Comparison of ENCODE assay signal across 20 cellular contexts in the genomic region with DNA sequence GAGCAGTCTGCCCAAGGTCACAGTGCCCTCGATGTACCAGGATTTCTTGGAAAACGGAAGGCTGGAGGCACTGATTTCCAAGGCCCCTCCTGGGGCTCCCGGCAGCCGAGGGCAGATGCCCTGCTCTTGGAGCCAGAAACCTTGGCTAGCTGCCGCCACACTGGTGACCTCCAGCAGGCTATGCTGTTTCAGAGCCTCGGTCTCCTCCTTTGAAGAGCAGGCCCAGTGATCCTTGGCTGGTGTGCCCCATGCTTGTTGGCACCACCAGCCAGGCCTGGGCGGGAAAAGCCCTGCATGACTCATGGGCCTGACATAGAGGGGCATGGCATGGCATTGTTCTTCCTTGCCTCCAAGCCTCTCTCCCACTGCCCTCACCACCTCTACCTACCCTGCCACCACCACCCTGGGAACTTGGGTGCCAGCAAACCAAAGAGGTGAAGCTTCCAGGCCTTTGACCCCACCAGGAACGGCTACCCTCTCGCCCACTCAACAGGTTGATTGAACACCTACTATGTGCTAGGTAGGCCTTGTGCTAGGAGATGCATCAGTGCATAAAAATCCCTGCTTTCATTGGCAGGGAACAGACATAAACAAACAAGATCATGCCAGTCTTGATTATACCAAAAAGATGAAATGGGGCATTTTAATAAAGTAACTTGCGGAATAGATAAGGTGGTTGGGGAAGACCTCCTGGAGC. TPM values are rescaled to one million over a fixed set of nuclear protein-coding genes. Genes with fewer than 3 reads are reported as not detected.
DNase-seq lines count a peak whose midpoint lies in the region; ATAC-seq and TF ChIP-seq lines count a peak whose summit lies in the region.
"Had no signal": no experiment of that assay in that cellular context is flagged by ENCODE, and none has a peak within 500 bp of the region (broad histone marks: within the 10 kb centered on the region; RNA-seq: fewer than 3 reads in every experiment).

No MANE protein-coding gene starts in this region.

- no peak for ATAC-seq in GM19463 (IDR thresholded peaks at IDR 0.05; ENCODE audit: unreplicated experiment)
- ATAC-seq: activated T-helper 17 cell treated with anti-CD3 and anti-CD28 coated beads, Interleukin-2, amount 50 U/mL, for 72 hours had no signal

- no peaks in the 10 kb centered on the region for H3K36me3 Mint-ChIP-seq in neural progenitor cell
- H3K36me3 Mint-ChIP-seq in activated CD4-positive, alpha-beta T cell treated with anti-CD3 and anti-CD28 coated beads, Interleukin-2, amount 10 ng/mL, durations not matched to agents 7 days and 5 days (ENCODE audit: low read depth): no peaks in the 10 kb centered on the region
- H3K36me3 Mint-ChIP-seq in activated naive CD4-positive, alpha-beta T cell treated with anti-CD3 and anti-CD28 coated beads, Interleukin-2, amount 10 ng/mL, durations not matched to agents 7 days and 5 days: no peaks in the 10 kb centered on the region
- H3K36me3 Mint-ChIP-seq: CD4-positive, CD25-positive, alpha-beta regulatory T cell had no signal

- H3K9me3 ChIP-seq in MG63: no peaks in the 10 kb centered on the region
- no peaks in the 10 kb centered on the region for H3K9me3 ChIP-seq in neural progenitor cell (ENCODE audit: low read depth)
- H3K9me3 ChIP-seq: left ventricle myocardium inferior had no signal

- peak overlapping the region; percentile 66 for H3K4me3 ChIP-seq in MG63
- H3K4me3 ChIP-seq in neural progenitor cell: no peak overlapping the region

- POLR2A ChIA-PET in activated CD4-positive, alpha-beta T cell treated with anti-CD3 and anti-CD28 coated beads, Interleukin-2, amount 10 ng/mL, durations not matched to agents 7 days and 5 days (lab: Charles Lee): no interaction called here

- DNase-seq in EH (ENCODE audit: low read depth) (peak; percentile 9), MG63 (peak; percentile 92), cerebellar cortex (ENCODE audit: low spot score) (peak; percentile 61), neural progenitor cell (ENCODE audit: low spot score) (no peak), 8988T (no peak)
- DNase-seq in activated CD4-positive, alpha-beta T cell treated with anti-CD3 and anti-CD28 coated beads, Interleukin-2, amount 10 ng/mL, durations not matched to agents 7 days and 5 days: no peak
- no peak for DNase-seq in activated naive CD4-positive, alpha-beta T cell treated with anti-CD3 and anti-CD28 coated beads, Interleukin-2, amount 10 ng/mL, durations not matched to agents 7 days and 5 days
- DNase-seq: CD4-positive, CD25-positive, alpha-beta regulatory T cell; cerebellar nuclear complex; left ventricle myocardium inferior; NCI-H2107; NCI-H774; stimulated activated naive CD4-positive, alpha-beta T cell had no signal

- no peak overlapping the region for H3K4me2 ChIP-seq in neural progenitor cell

- H3K4me1 ChIP-seq in neural progenitor cell: peaks cover 7% of the 10 kb centered on the region

- H3K27ac ChIP-seq in neural progenitor cell: no peak overlapping the region

- H2AFZ ChIP-seq in neural progenitor cell (replicated peaks): no peak overlapping the region

- no peaks in the 10 kb centered on the region for H3K27me3 ChIP-seq in MG63
- peaks cover 98% of the 10 kb centered on the region for H3K27me3 ChIP-seq in neural progenitor cell

- peak overlapping the region; percentile 38 for H3K4me3 Mint-ChIP-seq in neural progenitor cell
- H3K4me3 Mint-ChIP-seq in activated CD4-positive, alpha-beta T cell treated with anti-CD3 and anti-CD28 coated beads, Interleukin-2, amount 10 ng/mL, durations not matched to agents 7 days and 5 days: no peak overlapping the region
- H3K4me3 Mint-ChIP-seq in activated naive CD4-positive, alpha-beta T cell treated with anti-CD3 and anti-CD28 coated beads, Interleukin-2, amount 10 ng/mL, durations not matched to agents 7 days and 5 days: no peak overlapping the region

- H3K36me3 ChIP-seq in MG63: peaks cover 10% of the 10 kb centered on the region
- no peaks in the 10 kb centered on the region for H3K36me3 ChIP-seq in neural progenitor cell
- H3K36me3 ChIP-seq: left ventricle myocardium inferior had no signal

- H3K27ac Mint-ChIP-seq in neural progenitor cell: no peak overlapping the region
- H3K27ac Mint-ChIP-seq in activated CD4-positive, alpha-beta T cell treated with anti-CD3 and anti-CD28 coated beads, Interleukin-2, amount 10 ng/mL, durations not matched to agents 7 days and 5 days: no peak overlapping the region
- no peak overlapping the region for H3K27ac Mint-ChIP-seq in activated naive CD4-positive, alpha-beta T cell treated with anti-CD3 and anti-CD28 coated beads, Interleukin-2, amount 10 ng/mL, durations not matched to agents 7 days and 5 days
- H3K27ac Mint-ChIP-seq: activated T-helper 17 cell treated with anti-CD3 and anti-CD28 coated beads, Interleukin-2, amount 50 U/mL, for 72 hours; CD4-positive, CD25-positive, alpha-beta regulatory T cell; endodermal cell had no signal

- H4K20me1 ChIP-seq in neural progenitor cell (ENCODE audit: low read depth): peaks cover 15% of the 10 kb centered on the region

- peaks cover 40% of the 10 kb centered on the region for H3K4me1 Mint-ChIP-seq in neural progenitor cell
- peaks cover 22% of the 10 kb centered on the region for H3K4me1 Mint-ChIP-seq in activated CD4-positive, alpha-beta T cell treated with anti-CD3 and anti-CD28 coated beads, Interleukin-2, amount 10 ng/mL, durations not matched to agents 7 days and 5 days
- peaks cover 20% of the 10 kb centered on the region for H3K4me1 Mint-ChIP-seq in activated naive CD4-positive, alpha-beta T cell treated with anti-CD3 and anti-CD28 coated beads, Interleukin-2, amount 10 ng/mL, durations not matched to agents 7 days and 5 days

- no peaks in the 10 kb centered on the region for H3K9me3 Mint-ChIP-seq in neural progenitor cell
- no peaks in the 10 kb centered on the region for H3K9me3 Mint-ChIP-seq in activated CD4-positive, alpha-beta T cell treated with anti-CD3 and anti-CD28 coated beads, Interleukin-2, amount 10 ng/mL, durations not matched to agents 7 days and 5 days
- H3K9me3 Mint-ChIP-seq in activated naive CD4-positive, alpha-beta T cell treated with anti-CD3 and anti-CD28 coated beads, Interleukin-2, amount 10 ng/mL, durations not matched to agents 7 days and 5 days: peaks cover 4% of the 10 kb centered on the region
- H3K9me3 Mint-ChIP-seq: activated T-helper 17 cell treated with anti-CD3 and anti-CD28 coated beads, Interleukin-2, amount 50 U/mL, for 72 hours; endodermal cell had no signal

- peaks cover 25% of the 10 kb centered on the region for H3K27me3 Mint-ChIP-seq in neural progenitor cell (ENCODE audit: insufficient read depth, low read depth)
- peaks cover 50% of the 10 kb centered on the region for H3K27me3 Mint-ChIP-seq in activated CD4-positive, alpha-beta T cell treated with anti-CD3 and anti-CD28 coated beads, Interleukin-2, amount 10 ng/mL, durations not matched to agents 7 days and 5 days
- peaks cover 96% of the 10 kb centered on the region for H3K27me3 Mint-ChIP-seq in activated naive CD4-positive, alpha-beta T cell treated with anti-CD3 and anti-CD28 coated beads, Interleukin-2, amount 10 ng/mL, durations not matched to agents 7 days and 5 days

- H3F3A ChIP-seq in neural progenitor cell (ENCODE audit: low read depth): peaks cover 14% of the 10 kb centered on the region

- no peaks in the 10 kb centered on the region for H3K79me2 ChIP-seq in neural progenitor cell (ENCODE audit: low read depth)

- no peak overlapping the region for H3K9ac ChIP-seq in neural progenitor cell

- CTCF ChIA-PET in activated CD4-positive, alpha-beta T cell treated with anti-CD3 and anti-CD28 coated beads, Interleukin-2, amount 10 ng/mL, durations not matched to agents 7 days and 5 days (lab: Charles Lee): no interaction called here
- CTCF ChIA-PET in activated naive CD4-positive, alpha-beta T cell treated with anti-CD3 and anti-CD28 coated beads, Interleukin-2, amount 10 ng/mL, durations not matched to agents 7 days and 5 days (lab: Charles Lee): interaction anchor here (0.8 kb wide), 1 partner anchor 52 kb away, joined by 3 read pairs; no protein-coding TSS in a partner anchor

- TF ChIP-seq CTCF in neural progenitor cell (IDR thresholded peaks at IDR 0.05): no peak

RNA-seq across cellular contexts. Expression of gene CLEC11A, which starts 1.6 kb away (rescaled TPM):
- 105 and 139 TPM in 2 replicates for total RNA-seq in MG63 (2014; rRNA removed; shearing (Covaris generic); ENCODE audit: low replicate concordance)
- total RNA-seq in neural progenitor cell (ENCODE audit: low replicate concordance): 0.09 and 3.4 TPM in 2 replicates
- total RNA-seq in activated CD4-positive, alpha-beta T cell treated with anti-CD3 and anti-CD28 coated beads, Interleukin-2, amount 10 ng/mL, durations not matched to agents 7 days and 5 days: 1 to 10 TPM; 1.3 to 1.5 TPM

RNA-seq across cellular contexts. Expression of gene SHANK1, which starts 2.0 kb away (rescaled TPM):
- 3.1 and 3.6 TPM in 2 replicates for total RNA-seq in MG63 (2014; rRNA removed; shearing (Covaris generic); ENCODE audit: low replicate concordance)
- total RNA-seq in neural progenitor cell (ENCODE audit: low replicate concordance): 1.4 and 2.3 TPM in 2 replicates
- total RNA-seq in activated CD4-positive, alpha-beta T cell treated with anti-CD3 and anti-CD28 coated beads, Interleukin-2, amount 10 ng/mL, durations not matched to agents 7 days and 5 days: not detected
- total RNA-seq: activated CD8-positive, alpha-beta memory T cell treated with anti-CD3 and anti-CD28 coated beads for 36 hours; activated T-helper 17 cell treated with anti-CD3 and anti-CD28 coated beads, Interleukin-2, amount 50 U/mL, for 72 hours; CD4-positive, CD25-positive, alpha-beta regulatory T cell; HT-29 had no signal

RNA-seq across cellular contexts. Expression of gene GPR32, which starts 48.7 kb away (rescaled TPM):
- total RNA-seq in MG63 (2014; rRNA removed; shearing (Covaris generic); ENCODE audit: low replicate concordance): not detected in 2 replicates
- not detected in 2 replicates for total RNA-seq in neural progenitor cell (ENCODE audit: low replicate concordance)
- total RNA-seq in activated CD4-positive, alpha-beta T cell treated with anti-CD3 and anti-CD28 coated beads, Interleukin-2, amount 10 ng/mL, durations not matched to agents 7 days and 5 days: not detected
- total RNA-seq: activated CD8-positive, alpha-beta memory T cell treated with anti-CD3 and anti-CD28 coated beads for 36 hours; activated T-helper 17 cell treated with anti-CD3 and anti-CD28 coated beads, Interleukin-2, amount 50 U/mL, for 72 hours; CD4-positive, CD25-positive, alpha-beta regulatory T cell; endodermal cell; frontal cortex; HT-29; left ventricle myocardium inferior; ureter had no signal

Comparison
In these comparisons a context has a peak if more than half of its experiments do, and no peak if none do; other contexts are left out.
1. DNase-seq: peak in EH (single experiment), MG63 (single experiment) and cerebellar cortex (single experiment); none in neural progenitor cell (single experiment), activated CD4-positive, alpha-beta T cell treated with anti-CD3 and anti-CD28 coated beads, Interleukin-2, amount 10 ng/mL, durations not matched to agents 7 days and 5 days (single experiment), 8988T (single experiment) and activated naive CD4-positive, alpha-beta T cell treated with anti-CD3 and anti-CD28 coated beads, Interleukin-2, amount 10 ng/mL, durations not matched to agents 7 days and 5 days (single experiment).
2. RNA of gene CLEC11A, which starts 1.6 kb away (total RNA-seq): 105 to 139 TPM in MG63; 1.3 to 1.5 TPM in activated CD4-positive, alpha-beta T cell treated with anti-CD3 and anti-CD28 coated beads, Interleukin-2, amount 10 ng/mL, durations not matched to agents 7 days and 5 days and 0.09 to 3.4 TPM in neural progenitor cell; every median in the first group is over 10 times any median in the second.